ENCODE assay signal across 8 cellular contexts in genomic region chr5:112923148-112923917, GRCh38. TPM values are rescaled to one million over a fixed set of nuclear protein-coding genes. Genes with fewer than 3 reads are reported as not detected.
DNase-seq lines count a peak whose midpoint lies in the region; ATAC-seq and TF ChIP-seq lines count a peak whose summit lies in the region.

No MANE protein-coding gene starts in this region.

- peak; percentile 24 for DNase-seq in stimulated activated CD4-positive, alpha-beta T cell treated with anti-CD3 and anti-CD28 coated beads, Interleukin-1b, Interleukin-23, amount 100 ng/mL, for 48 hours
- DNase-seq in stimulated activated CD4-positive, alpha-beta T cell treated with anti-CD3 and anti-CD28 coated beads, Interleukin-12 subunit alpha, Interleukin-12 subunit beta, amount 100 ng/mL, for 4 hours = no peak
- peak in 33 of 34 experiments; percentile 8 to 69 (median 37) for DNase-seq in T-cell
- peak; percentile 71 to 78 (median 76) for DNase-seq in immature natural killer cell
- no peak for DNase-seq in vagina (ENCODE audit: extremely low spot score in 2 of 2)
- DNase-seq in GM10248 (ENCODE audit: extremely low spot score) = no peak
- no peak for DNase-seq in OCI-M2 (lab: John Stamatoyannopoulos, UW; ENCODE audit: unreplicated experiment)

- peak overlapping the region; percentile 89 for H3K27ac ChIP-seq in vagina

- peaks cover 37% of the 10 kb centered on the region for H3K4me1 ChIP-seq in vagina

- peaks cover 0 to 5% of the 10 kb centered on the region in 2 donors for H3K36me3 ChIP-seq in vagina

- H3K27me3 ChIP-seq in vagina = no peaks in the 10 kb centered on the region

- H3K9me3 Mint-ChIP-seq in T-cell = no peaks in the 10 kb centered on the region
- H3K9me3 Mint-ChIP-seq in immature natural killer cell = no peaks in the 10 kb centered on the region

- ATAC-seq in HG03064 (IDR thresholded peaks at IDR 0.05; ENCODE audit: low read depth, unreplicated experiment) (peak; percentile 45), T-cell (replicated peaks in 1 of 4) (peak; percentile 10 to 61 (median 25))

- no peak overlapping the region for H3K4me3 ChIP-seq in vagina

- TF ChIP-seq CTCF in vagina (IDR thresholded peaks at IDR 0.05) = no peak
- no peak for TF ChIP-seq CTCF in GM10248 (IDR thresholded peaks at IDR 0.05; ENCODE audit: control extremely low read depth, extremely low read depth, low read depth, missing control alignments)

- peak overlapping the region; percentile 78 to 94 (median 90) for H3K4me3 Mint-ChIP-seq in T-cell
- H3K4me3 Mint-ChIP-seq in immature natural killer cell = peak overlapping the region; percentile 82 to 98 (median 92)

- H3K36me3 Mint-ChIP-seq in T-cell (peaks cover 8% of the 10 kb centered on the region), immature natural killer cell (peaks cover 0 to 5% (median 0%) of the 10 kb centered on the region in 3 donors)

- H3K27me3 Mint-ChIP-seq in T-cell (no peaks in the 10 kb centered on the region), immature natural killer cell (ENCODE audit: low read depth in 3 of 3) (peaks cover 8 to 9% (median 9%) of the 10 kb centered on the region in 3 donors)

- peaks cover 55 to 67% (median 60%) of the 10 kb centered on the region in 3 donors for H3K4me1 Mint-ChIP-seq in T-cell
- peaks cover 49 to 59% of the 10 kb centered on the region in 2 donors for H3K4me1 Mint-ChIP-seq in immature natural killer cell

- no peak for TF ChIP-seq POLR2A in vagina (IDR thresholded peaks at IDR 0.05)

- POLR2A ChIA-PET in T-cell (lab: Charles Lee) = interaction anchor here (0.6 to 1.2 kb wide), 4 partner anchors 14 to 404 kb away, joined by 3 to 7 read pairs (median 4); partner anchors contain the start of gene SRP19 (in 1 of the 2)
- POLR2A ChIA-PET in GM10248 (lab: Yijun Ruan, JAX) = no interaction called here

- CTCF ChIA-PET in T-cell (lab: Charles Lee) (interaction anchor here (0.5 to 2.5 kb wide), 13 partner anchors 23 to 738 kb away, joined by 3 to 12 read pairs (median 3); partner anchors contain the start of genes SRP19 (in 2 of the 2) and DCP2 (in 1 of the 2)), GM10248 (lab: Yijun Ruan, JAX) (interaction anchor here (0.6 to 2.0 kb wide), 20 partner anchors 8 to 373 kb away, joined by 3 to 10 read pairs (median 4); partner anchors contain the start of genes APC, DCP2 and SRP19)

- peak overlapping the region; percentile 94 to 95 for H3K27ac Mint-ChIP-seq in T-cell
- H3K27ac Mint-ChIP-seq in immature natural killer cell = peak overlapping the region; percentile 93 to 98 (median 98)

- no peaks in the 10 kb centered on the region for H3K9me3 ChIP-seq in vagina

- intact Hi-C loops in vagina (cut with DNase I) = no loop called here

RNA-seq across cellular contexts. Expression of gene REEP5, which starts 1.3 kb away (rescaled TPM):
- total RNA-seq in T-cell = 10 to 100 TPM; 23.0 to 71.1 (median 53.2) TPM
- 100 to 1,000 TPM in 2 of 3 donors, 10 to 100 TPM in 1; 94.8 to 148 (median 103) TPM for polyA plus RNA-seq in immature natural killer cell
- total RNA-seq in vagina = 89.1 TPM

RNA-seq across cellular contexts. Expression of gene DCP2, which starts 53.3 kb away (rescaled TPM):
- total RNA-seq in T-cell (10 to 100 TPM; 68.6 to 88.5 (median 71.9) TPM), vagina (58.2 TPM)
- polyA plus RNA-seq in immature natural killer cell = 10 to 100 TPM; 31.6 to 70.6 (median 35.9) TPM

Comparison
In these comparisons a context has a peak if more than half of its experiments do, and no peak if none do; other contexts are left out.
1. DNase-seq: peak in stimulated activated CD4-positive, alpha-beta T cell treated with anti-CD3 and anti-CD28 coated beads, Interleukin-1b, Interleukin-23, amount 100 ng/mL, for 48 hours (single experiment), T-cell (33 of 34) and immature natural killer cell (3 of 3); none in stimulated activated CD4-positive, alpha-beta T cell treated with anti-CD3 and anti-CD28 coated beads, Interleukin-12 subunit alpha, Interleukin-12 subunit beta, amount 100 ng/mL, for 4 hours (single experiment), vagina (0 of 2), GM10248 (single experiment) and OCI-M2 (single experiment).